In the genomic region with DNA sequence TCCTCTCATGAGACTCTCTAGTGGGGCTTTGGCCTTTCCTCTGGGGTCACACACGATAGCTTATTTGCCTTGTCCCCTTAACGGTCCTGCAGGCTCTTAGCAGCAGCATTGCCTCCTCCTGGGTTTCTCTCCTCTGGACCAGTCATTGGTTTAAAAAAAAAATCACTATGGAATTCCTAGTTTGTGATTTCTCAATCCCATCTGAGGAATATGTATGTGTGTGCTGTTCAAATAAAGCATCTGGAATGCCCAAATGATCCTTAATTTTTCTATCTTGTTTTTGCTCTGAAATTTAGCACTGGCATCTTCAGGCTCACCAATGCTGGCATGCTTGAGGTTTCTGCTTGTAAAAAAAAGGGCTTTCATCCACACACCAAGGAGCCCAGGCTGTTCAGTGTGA, we compare ENCODE assay signal across 22 cellular contexts.
"Had no signal": no experiment of that assay in that cellular context is flagged by ENCODE, and none has a peak within 500 bp of the region (broad histone marks: within the 10 kb centered on the region; RNA-seq: fewer than 3 reads in every experiment).

No MANE protein-coding gene starts in this region.

- H3K36me3 Mint-ChIP-seq: natural killer cell had no signal

- H3K27me3 ChIP-seq: gastrocnemius medialis, neutrophil, pancreas, stomach, thyroid gland, vagina had no signal

- H3K9me3 Mint-ChIP-seq: effector memory CD8-positive, alpha-beta T cell; memory B cell; natural killer cell; neural crest cell; stimulated activated effector memory CD8-positive, alpha-beta T cell treated with anti-CD3 and anti-CD28 coated beads, Interleukin-12 subunit alpha, Interleukin-12 subunit beta, amount 100 ng/mL, for 72 hours had no signal

- H3K27me3 Mint-ChIP-seq: effector memory CD8-positive, alpha-beta T cell; memory B cell had no signal

- DNase-seq: dermis blood vessel endothelial cell; effector memory CD8-positive, alpha-beta T cell; gastrocnemius medialis; head of caudate nucleus; left ventricle myocardium superior; lower lobe of right lung; natural killer cell; pancreas; retina; stimulated activated CD4-positive, alpha-beta T cell treated with anti-CD3 and anti-CD28 coated beads, Interleukin-2, amount 100 ng/mL, for 24 hours; stimulated activated CD4-positive, alpha-beta T cell treated with anti-CD3 and anti-CD28 coated beads, Interleukin-4, amount 100 ng/mL, for 24 hours; stimulated activated naive CD4-positive, alpha-beta T cell treated with Interleukin-2 at 50 U/mL for 16 hours; stomach; thyroid gland; trophoblast cell had no signal

- H3K4me1 Mint-ChIP-seq: memory B cell, natural killer cell had no signal

- H3K9me3 ChIP-seq: gastrocnemius medialis, lower lobe of right lung, neutrophil, pancreas, stomach, thyroid gland, vagina had no signal

- H3K4me3 ChIP-seq: coronary artery, gastrocnemius medialis, lower lobe of right lung, pancreas, stomach, thyroid gland, vagina had no signal

- H3K27ac ChIP-seq: coronary artery, gastrocnemius medialis, lower lobe of right lung, neutrophil, pancreas, stomach, thyroid gland, vagina had no signal

- ATAC-seq: effector memory CD8-positive, alpha-beta T cell; gastrocnemius medialis; left ventricle myocardium superior; lower lobe of right lung; natural killer cell; pancreas; sciatic nerve; stimulated activated effector memory CD8-positive, alpha-beta T cell treated with anti-CD3 and anti-CD28 coated beads, Interleukin-12 subunit alpha, Interleukin-12 subunit beta, amount 100 ng/mL, for 72 hours had no signal

- H3K36me3 ChIP-seq: gastrocnemius medialis, lower lobe of right lung, neutrophil, pancreas, thyroid gland, vagina had no signal

- H3K4me1 ChIP-seq: pancreas had no signal

- H3K4me3 Mint-ChIP-seq: effector memory CD8-positive, alpha-beta T cell; memory B cell; natural killer cell; neural crest cell; stimulated activated effector memory CD8-positive, alpha-beta T cell treated with anti-CD3 and anti-CD28 coated beads, Interleukin-12 subunit alpha, Interleukin-12 subunit beta, amount 100 ng/mL, for 72 hours had no signal

- H3K27ac Mint-ChIP-seq: memory B cell; natural killer cell; stimulated activated effector memory CD8-positive, alpha-beta T cell treated with anti-CD3 and anti-CD28 coated beads, Interleukin-12 subunit alpha, Interleukin-12 subunit beta, amount 100 ng/mL, for 72 hours had no signal
